ENCODE assay signal across 8 cellular contexts in genomic region chr3:114827495-114827894, GRCh38.
DNase-seq lines count a peak whose midpoint lies in the region; ATAC-seq and TF ChIP-seq lines count a peak whose summit lies in the region.

No MANE protein-coding gene starts in this region.

- peak; percentile 58 for ATAC-seq in GM21825 (IDR thresholded peaks at IDR 0.05; ENCODE audit: unreplicated experiment)
- no peak for ATAC-seq in HG03469 (IDR thresholded peaks at IDR 0.05; ENCODE audit: unreplicated experiment)
- ATAC-seq in GM21737 (IDR thresholded peaks at IDR 0.05; ENCODE audit: unreplicated experiment), result no peak

- no peak overlapping the region for H3K9ac ChIP-seq in parathyroid adenoma

- H3K36me3 ChIP-seq in SJCRH30 (no peaks in the 10 kb centered on the region), parathyroid adenoma (ENCODE audit: control insufficient read depth, insufficient read depth, low read length) (no peaks in the 10 kb centered on the region)

- TF ChIP-seq CTCF in NB4 (IDR thresholded peaks at IDR 0.05; ENCODE audit: low read depth, low read length), result peak; percentile 27
- peak; percentile 67 for TF ChIP-seq CTCF in fibroblast of pulmonary artery (IDR thresholded peaks at IDR 0.05; ENCODE audit: low read length, missing control alignments)
- TF ChIP-seq CTCF in parathyroid adenoma (IDR thresholded peaks at IDR 0.05), result peak; percentile 53

- H3K9me3 ChIP-seq in SJCRH30 (replicated peaks) (no peaks in the 10 kb centered on the region), parathyroid adenoma (ENCODE audit: control insufficient read depth, low read length) (no peaks in the 10 kb centered on the region)

- DNase-seq in ELR (ENCODE audit: low read depth) (peak; percentile 66), NB4 (ENCODE audit: low read depth) (peak; percentile 58), SJCRH30 (peak; percentile 19 to 76), fibroblast of pulmonary artery (ENCODE audit: low read depth) (peak; percentile 66)

- no peak for TF ChIP-seq POLR2A in NB4 (IDR thresholded peaks at IDR 0.05; ENCODE audit: extremely low read depth, insufficient read length)

- H3K4me1 ChIP-seq in SJCRH30 (no peaks in the 10 kb centered on the region), parathyroid adenoma (no peaks in the 10 kb centered on the region)

- H3K27me3 ChIP-seq in SJCRH30 (no peaks in the 10 kb centered on the region), parathyroid adenoma (ENCODE audit: control insufficient read depth, insufficient read depth, low read length) (no peaks in the 10 kb centered on the region)

- no peaks in the 10 kb centered on the region for H3K79me2 ChIP-seq in parathyroid adenoma

- no peak overlapping the region for H2AFZ ChIP-seq in parathyroid adenoma

- H3K4me2 ChIP-seq in parathyroid adenoma (ENCODE audit: low read length), result no peak overlapping the region

- H3K4me3 ChIP-seq in NB4 (ENCODE audit: low read depth, low read length) (no peak overlapping the region), SJCRH30 (no peak overlapping the region), fibroblast of pulmonary artery (replicated peaks; ENCODE audit: low read depth, low read length) (no peak overlapping the region), parathyroid adenoma (ENCODE audit: low read depth, low read length) (no peak overlapping the region)

- H3K27ac ChIP-seq in SJCRH30, result no peak overlapping the region
- no peak overlapping the region for H3K27ac ChIP-seq in parathyroid adenoma
